Comparison of ENCODE assay signal across 27 cellular contexts in the genomic region with DNA sequence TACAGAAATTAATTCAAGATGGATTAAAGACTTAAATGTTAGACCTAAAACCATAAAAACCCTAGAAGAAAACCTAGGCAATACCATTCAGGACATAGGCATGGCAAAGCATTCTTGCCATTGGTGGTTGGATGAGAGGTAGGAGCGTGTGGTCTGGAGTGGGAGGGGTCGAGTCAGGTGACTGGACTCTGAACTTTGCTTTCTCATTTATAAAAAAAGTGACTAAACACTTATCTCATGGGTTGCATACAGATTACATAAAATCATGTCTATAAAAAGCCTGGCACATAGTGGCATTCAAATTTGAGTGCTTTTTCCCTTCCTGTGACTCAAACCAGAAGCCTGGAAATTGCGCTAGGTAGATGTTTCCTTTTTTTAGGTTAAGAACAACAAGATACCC.
"Had no signal": no experiment of that assay in that cellular context is flagged by ENCODE, and none has a peak within 500 bp of the region (broad histone marks: within the 10 kb centered on the region; RNA-seq: fewer than 3 reads in every experiment).

No MANE protein-coding gene starts in this region.

- DNase-seq: activated CD4-positive, alpha-beta memory T cell treated with anti-CD3 and anti-CD28 coated beads, Interleukin-2, amount 10 ng/mL, durations not matched to agents 7 days and 5 days; activated CD4-positive, alpha-beta T cell treated with anti-CD3 and anti-CD28 coated beads for 36 hours; activated CD4-positive, alpha-beta T cell treated with anti-CD3 and anti-CD28 coated beads, Interleukin-2, amount 10 ng/mL, durations not matched to agents 7 days and 5 days; activated CD4-positive, alpha-beta T cell treated with anti-CD3 and anti-CD28 coated beads, Interleukin-2, amount 50 U/mL, for 4 hours; activated CD4-positive, CD25-positive, alpha-beta regulatory T cell; activated CD4-positive, CD25-positive, alpha-beta regulatory T cell treated with anti-CD3 and anti-CD28 coated beads, Interleukin-2, amount 50 U/mL, for 72 hours; activated CD8-positive, alpha-beta memory T cell treated with anti-CD3 and anti-CD28 coated beads, Interleukin-2, amount 50 U/mL, for 48 hours; activated gamma-delta T cell; activated naive CD4-positive, alpha-beta T cell; activated naive CD4-positive, alpha-beta T cell treated with anti-CD3 and anti-CD28 coated beads, Interleukin-2, amount 10 ng/mL, durations not matched to agents 7 days and 5 days; activated naive CD8-positive, alpha-beta T cell treated with anti-CD3 and anti-CD28 coated beads, Interleukin-2, amount 10 ng/mL, durations not matched to agents 7 days and 5 days; activated T-cell treated with anti-CD3 and anti-CD28 coated beads for 4 hours; activated T-cell treated with anti-CD3 and anti-CD28 coated beads, Interleukin-2, amount 50 U/mL, for 24 hours; activated T-cell treated with anti-CD3 and anti-CD28 coated beads, Interleukin-2, amount 50 U/mL, for 72 hours; brain microvascular endothelial cell; cortex of kidney; dermis blood vessel endothelial cell; effector CD4-positive, alpha-beta T cell; effector memory CD8-positive, alpha-beta T cell; erythroblast; esophagus squamous epithelium; foreskin melanocyte; head of caudate nucleus; T-helper 2 cell had no signal

- H3K27ac ChIP-seq: ascending aorta, brain microvascular endothelial cell, esophagus squamous epithelium had no signal

- H3K4me3 ChIP-seq: ascending aorta, esophagus squamous epithelium had no signal

- H3K4me1 ChIP-seq: ascending aorta, esophagus squamous epithelium had no signal

- H3K9me3 ChIP-seq: ascending aorta, esophagus squamous epithelium had no signal

- ATAC-seq: activated CD4-positive, alpha-beta T cell treated with anti-CD3 and anti-CD28 coated beads for 36 hours; activated naive CD4-positive, alpha-beta T cell treated with anti-CD3 and anti-CD28 coated beads, Interleukin-2, amount 50 U/mL, for 72 hours; activated T-cell treated with anti-CD3 and anti-CD28 coated beads, Interleukin-2, amount 50 U/mL, for 72 hours; effector memory CD8-positive, alpha-beta T cell had no signal

- H3K27me3 ChIP-seq: ascending aorta, brain microvascular endothelial cell had no signal

- H3K36me3 ChIP-seq: ascending aorta, brain microvascular endothelial cell, esophagus squamous epithelium had no signal

- FAIRE-seq: bronchial epithelial cell had no signal
